25 cellular contexts compared by ENCODE assay signal in the genomic region with DNA sequence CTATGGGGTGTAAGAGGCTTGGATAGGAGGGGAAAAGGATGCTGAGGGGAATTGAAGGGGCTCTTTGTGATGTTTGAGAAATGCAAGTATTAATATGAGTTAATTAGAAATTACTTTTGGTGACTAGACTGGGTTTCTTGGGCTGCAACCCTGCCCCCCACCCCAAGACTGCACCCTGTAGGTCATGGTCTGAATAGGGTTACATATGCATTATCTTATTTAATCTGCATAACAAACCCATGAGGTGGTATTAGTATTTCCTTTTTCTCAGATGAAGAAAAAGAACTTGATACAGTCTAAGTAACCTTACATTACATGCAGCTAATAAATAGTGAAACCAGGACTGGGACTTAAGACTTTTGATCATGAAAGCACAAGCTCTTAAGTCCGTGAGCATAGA.
"Had no signal": no experiment of that assay in that cellular context is flagged by ENCODE, and none has a peak within 500 bp of the region (broad histone marks: within the 10 kb centered on the region; RNA-seq: fewer than 3 reads in every experiment).

No MANE protein-coding gene starts in this region.

- H3K4me3 Mint-ChIP-seq: activated T-cell treated with anti-CD3 and anti-CD28 coated beads, Interleukin-2, amount 50 U/mL, for 72 hours; brain; natural killer cell; neural progenitor cell; T-helper 1 cell treated with Interleukin-12 subunit alpha and Interleukin-12 subunit beta and Interleukin-4 antibody, amounts not matched to agents 30 μg/mL and 1 μg/mL, for 36 hours; type B pancreatic cell had no signal

- H3K4me3 ChIP-seq: esophagus muscularis mucosa, left lung, lower lobe of right lung, neural progenitor cell, spleen, testis, uterus had no signal

- H3K36me3 ChIP-seq: esophagus muscularis mucosa, left lung, lower lobe of right lung, neural progenitor cell, spleen, uterus had no signal

- H2AFZ ChIP-seq: neural progenitor cell had no signal

- H3K9me3 ChIP-seq: esophagus muscularis mucosa, left lung, lower lobe of right lung, testis, uterus had no signal

- FAIRE-seq: islet of Langerhans, TTC549 had no signal

- H3K9me3 Mint-ChIP-seq: activated naive CD4-positive, alpha-beta T cell treated with anti-CD3 and anti-CD28 coated beads, Interleukin-2, amount 50 U/mL, for 72 hours; natural killer cell; T-helper 1 cell treated with Interleukin-12 subunit alpha and Interleukin-12 subunit beta and Interleukin-4 antibody, amounts not matched to agents 30 μg/mL and 1 μg/mL, for 36 hours; type B pancreatic cell had no signal

- H3K27ac ChIP-seq: esophagus muscularis mucosa, foreskin keratinocyte, left lung, lower lobe of right lung, neural progenitor cell, spleen, testis, VCaP had no signal

- H3K36me3 Mint-ChIP-seq: activated naive CD4-positive, alpha-beta T cell treated with anti-CD3 and anti-CD28 coated beads, Interleukin-2, amount 50 U/mL, for 72 hours; brain; type B pancreatic cell had no signal

- H3K27me3 Mint-ChIP-seq: type B pancreatic cell had no signal

- DNase-seq: activated CD4-positive, alpha-beta T cell treated with anti-CD3 and anti-CD28 coated beads for 4 hours; activated CD4-positive, alpha-beta T cell treated with anti-CD3 and anti-CD28 coated beads, Interleukin-2, amount 50 U/mL, for 4 hours; activated naive CD4-positive, alpha-beta T cell; activated T-cell treated with anti-CD3 and anti-CD28 coated beads for 4 hours; activated T-cell treated with anti-CD3 and anti-CD28 coated beads, Interleukin-2, amount 50 U/mL, for 72 hours; foreskin keratinocyte; left lung; lower lobe of right lung; mesendoderm; natural killer cell; right cardiac atrium; spleen; stimulated activated naive CD4-positive, alpha-beta T cell treated with Interleukin-2 at 50 U/mL for 16 hours; T-helper 9 cell; testis; uterus had no signal

- H3K9ac ChIP-seq: neural progenitor cell had no signal

- H3K4me2 ChIP-seq: neural progenitor cell had no signal

- H3K27ac Mint-ChIP-seq: activated naive CD4-positive, alpha-beta T cell treated with anti-CD3 and anti-CD28 coated beads, Interleukin-2, amount 50 U/mL, for 72 hours; activated T-cell treated with anti-CD3 and anti-CD28 coated beads, Interleukin-2, amount 50 U/mL, for 72 hours; natural killer cell; neural progenitor cell; T-helper 1 cell treated with Interleukin-12 subunit alpha and Interleukin-12 subunit beta and Interleukin-4 antibody, amounts not matched to agents 30 μg/mL and 1 μg/mL, for 36 hours; type B pancreatic cell had no signal

- ATAC-seq: activated naive CD4-positive, alpha-beta T cell treated with anti-CD3 and anti-CD28 coated beads, Interleukin-2, amount 50 U/mL, for 72 hours; activated T-cell treated with anti-CD3 and anti-CD28 coated beads, Interleukin-2, amount 50 U/mL, for 72 hours; foreskin keratinocyte; left lung; lower lobe of right lung; natural killer cell; right cardiac atrium had no signal

- H3K27me3 ChIP-seq: esophagus muscularis mucosa, foreskin keratinocyte, left lung, neural progenitor cell, spleen, testis, uterus had no signal

- H3K4me1 ChIP-seq: neural progenitor cell had no signal
